In genomic region chr22:45294030-45294429, GRCh38 we compare ENCODE assay signal across 27 cellular contexts. TPM values are rescaled to one million over a fixed set of nuclear protein-coding genes. Genes with fewer than 3 reads are reported as not detected.
"Had no signal": no experiment of that assay in that cellular context is flagged by ENCODE, and none has a peak within 500 bp of the region (broad histone marks: within the 10 kb centered on the region; RNA-seq: fewer than 3 reads in every experiment).

No MANE protein-coding gene starts in this region.

- H3K27ac ChIP-seq: epithelial cell of prostate, foreskin keratinocyte, left lung, psoas muscle, testis, upper lobe of right lung had no signal

- H3K4me1 ChIP-seq: foreskin keratinocyte, psoas muscle, testis, upper lobe of right lung had no signal

- H3K4me3 ChIP-seq: left lung, psoas muscle, testis, upper lobe of right lung had no signal

- H3K4me1 Mint-ChIP-seq: brain, neural crest cell had no signal

- H3K9me3 Mint-ChIP-seq: activated T-helper 1 cell treated with anti-CD3 and anti-CD28 coated beads, Interleukin-12 subunit alpha, Interleukin-12 subunit beta, Interleukin-2, Interleukin-4 antibody, amounts not matched to agents 30 ng/mL and 10 ng/mL and 1 ng/mL, durations not matched to agents 14 hours and 24 hours and 36 hours; brain; endodermal cell; neural crest cell; T-helper 1 cell treated with Interleukin-12 subunit alpha and Interleukin-12 subunit beta and Interleukin-4 antibody, amounts not matched to agents 30 μg/mL and 1 μg/mL, for 36 hours had no signal

- ATAC-seq: foreskin keratinocyte, left lung, psoas muscle, right cardiac atrium, upper lobe of right lung had no signal

- H3K4me3 Mint-ChIP-seq: activated T-helper 1 cell treated with anti-CD3 and anti-CD28 coated beads, Interleukin-12 subunit alpha, Interleukin-12 subunit beta, Interleukin-2, Interleukin-4 antibody, amounts not matched to agents 30 ng/mL and 10 ng/mL and 1 ng/mL, durations not matched to agents 14 hours and 24 hours and 36 hours; endodermal cell; neural crest cell; T-helper 1 cell treated with Interleukin-12 subunit alpha and Interleukin-12 subunit beta and Interleukin-4 antibody, amounts not matched to agents 30 μg/mL and 1 μg/mL, for 36 hours had no signal

- DNase-seq: activated CD4-positive, alpha-beta T cell treated with anti-CD3 and anti-CD28 coated beads for 1 hour; activated CD4-positive, alpha-beta T cell treated with anti-CD3 and anti-CD28 coated beads, Interleukin-2, amount 50 U/mL, for 4 hours; activated T-cell treated with anti-CD3 and anti-CD28 coated beads for 4 hours; anterior cingulate cortex; caudate nucleus; endodermal cell; foreskin keratinocyte; glutamatergic neuron; hippocampal formation; left lung; midbrain; psoas muscle; right cardiac atrium; small intestine; stimulated activated CD4-positive, alpha-beta T cell treated with anti-CD3 and anti-CD28 coated beads, Interleukin-15, amount 100 ng/mL, for 24 hours; stimulated activated CD4-positive, alpha-beta T cell treated with anti-CD3 and anti-CD28 coated beads, Interleukin-2, amount 100 ng/mL, for 48 hours; testis; upper lobe of right lung had no signal

- H3K36me3 Mint-ChIP-seq: brain had no signal

- H3K27me3 ChIP-seq: testis had no signal

- H3K27ac Mint-ChIP-seq: activated T-helper 1 cell treated with anti-CD3 and anti-CD28 coated beads, Interleukin-12 subunit alpha, Interleukin-12 subunit beta, Interleukin-2, Interleukin-4 antibody, amounts not matched to agents 30 ng/mL and 10 ng/mL and 1 ng/mL, durations not matched to agents 14 hours and 24 hours and 36 hours; endodermal cell; T-helper 1 cell treated with Interleukin-12 subunit alpha and Interleukin-12 subunit beta and Interleukin-4 antibody, amounts not matched to agents 30 μg/mL and 1 μg/mL, for 36 hours had no signal

- H3K9me3 ChIP-seq: left lung, psoas muscle, testis, upper lobe of right lung had no signal

- H3K36me3 ChIP-seq: left lung, upper lobe of right lung had no signal

RNA-seq across cellular contexts. Expression of gene UPK3A, which starts 9.3 kb away (rescaled TPM):
- total RNA-seq: activated T-helper 1 cell treated with anti-CD3 and anti-CD28 coated beads, Interleukin-12 subunit alpha, Interleukin-12 subunit beta, Interleukin-2, Interleukin-4 antibody, amounts not matched to agents 30 ng/mL and 10 ng/mL and 1 ng/mL, durations not matched to agents 14 hours and 24 hours and 36 hours; endodermal cell; fibroblast of lung; foreskin keratinocyte; left lung; lung microvascular endothelial cell; myocyte; neural crest cell; osteocyte; right cardiac atrium; testis; upper lobe of right lung had no signal
